Comparison of ENCODE assay signal across 7 cellular contexts in the genomic region with DNA sequence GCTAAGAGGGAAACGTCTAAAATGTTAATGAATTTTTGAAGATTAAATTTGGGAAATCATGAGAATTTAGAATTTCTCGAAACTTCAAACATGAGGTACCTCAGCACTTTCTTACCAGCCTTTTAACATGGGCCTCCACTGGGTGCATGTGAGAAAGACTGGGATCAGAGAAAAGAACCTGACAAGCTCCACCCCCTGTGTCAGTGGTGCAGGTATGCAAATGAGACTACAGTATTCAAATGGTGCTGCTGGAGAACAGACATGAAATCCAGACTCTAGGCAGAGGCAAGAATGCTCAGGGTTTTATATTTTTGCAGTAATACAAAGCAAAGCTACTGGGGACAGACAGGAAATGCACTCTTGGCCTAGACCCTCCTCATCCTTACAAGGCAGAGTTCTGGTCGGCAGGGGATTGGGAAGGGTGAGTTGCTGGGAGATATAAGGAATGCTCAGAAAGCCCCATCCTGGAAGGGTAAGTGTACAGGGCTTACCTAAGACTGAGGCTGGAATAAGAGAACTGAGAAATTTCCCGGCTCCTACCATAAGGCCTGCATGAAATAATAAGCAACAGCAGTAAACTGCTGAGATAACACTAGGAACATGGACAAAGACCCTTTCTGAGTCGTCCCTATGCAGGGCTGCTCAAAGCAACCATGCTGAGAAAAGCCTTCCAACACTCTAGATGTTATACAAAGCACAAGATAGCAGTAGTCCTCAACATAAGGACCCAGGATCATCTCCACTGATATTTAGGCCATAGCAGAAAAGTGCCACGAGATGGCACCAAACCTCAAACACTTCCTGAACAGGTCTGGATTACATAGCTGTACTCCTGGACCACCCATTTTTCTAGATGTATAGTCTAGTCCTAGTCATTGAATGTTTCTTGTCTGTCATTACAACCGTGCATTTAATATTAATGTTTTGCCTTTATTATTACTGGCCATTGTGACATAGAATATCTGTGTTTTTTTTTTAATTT.
DNase-seq lines count a peak whose midpoint lies in the region; ATAC-seq, FAIRE-seq and TF ChIP-seq lines count a peak whose summit lies in the region.

No MANE protein-coding gene starts in this region.

- H3K9me1 ChIP-seq in K562 (ENCODE audit: control insufficient read depth, insufficient read depth, low read length) = no peaks in the 10 kb centered on the region

- no peak for FAIRE-seq in K562 (lab: Jason Lieb, UNC)

- H3K4me1 ChIP-seq in K562 (replicated peaks in 1 of 2; ENCODE audit: control insufficient read depth in 2 of 2, insufficient read depth in 2 of 2, low read length in 2 of 2) = no peaks in the 10 kb centered on the region

- no peak overlapping the region for H3K27ac ChIP-seq in K562 (ENCODE audit: extremely low read depth, low read depth, low read length)

- TF ChIP-seq RAD21 in K562 (CRISPR knock-in tag; conservative IDR thresholded peaks at IDR 0.05 in 1 of 2, IDR thresholded peaks at IDR 0.05 in 1 of 2) = peak; percentile 19 to 41; a peak in 3 of 4 replicates

- H2AFZ ChIP-seq in K562 (ENCODE audit: low read depth, low read length) = no peak overlapping the region

- no peak for TF ChIP-seq EP300 in K562 (IDR thresholded peaks at IDR 0.05; ENCODE audit: low read length)

- no peaks in the 10 kb centered on the region for H3K79me2 ChIP-seq in K562 (ENCODE audit: control insufficient read depth, insufficient read depth, low read length)

- TF ChIP-seq CTCF in GM06990 (IDR thresholded peaks at IDR 0.05; ENCODE audit: insufficient read depth, low read length, poor library complexity, severe bottlenecking) (peak; percentile 73), K562 (IDR thresholded peaks at IDR 0.05 in 2 of 3, conservative IDR thresholded peaks at IDR 0.05 in 1 of 3; ENCODE audit: insufficient read depth in 2 of 3, low read depth in 1 of 3, low read length in 3 of 3) (peak in 1 of 3 experiments; percentile 28; a peak in 3 of 6 replicates)

- WGBS in K562 (ENCODE audit: insufficient coverage, low coverage, missing lambda C conversion rate) = 3% methylated on average over 7 of the region's 7 CpGs

- BruUV-seq in K562 (replicated peaks; lab: Mats Ljungman, UMichigan) = no TSS peak

- H3K36me3 ChIP-seq in GM06990 (ENCODE audit: control insufficient read depth, insufficient read depth, low read length) (no peaks in the 10 kb centered on the region), K562 (ENCODE audit: control insufficient read depth, insufficient read depth, low read length) (no peaks in the 10 kb centered on the region)

- peak; percentile 98 for ATAC-seq in GM21390 (IDR thresholded peaks at IDR 0.05; ENCODE audit: unreplicated experiment)
- ATAC-seq in HG03520 (IDR thresholded peaks at IDR 0.05; ENCODE audit: unreplicated experiment) = peak; percentile 96
- ATAC-seq in K562 = peak; percentile 57; the same call in 2 of the 3 replicates

- intact Hi-C loops in K562 (cut with micrococcal nuclease) = no loop called here

- no peak overlapping the region for H3K4me2 ChIP-seq in K562 (ENCODE audit: insufficient read depth, low read length)

- CTCF ChIA-PET in K562 (lab: Yijun Ruan, JAX; ENCODE audit: low intra/inter-chr PET ratio) = no interaction called here

- H3K9me3 ChIP-seq in K562 (replicated peaks; ENCODE audit: control insufficient read depth, insufficient read depth, low read depth, low read length) = no peaks in the 10 kb centered on the region

- in situ Hi-C loops in K562 (cut with MboI) = no loop called here

- no peaks in the 10 kb centered on the region for H4K20me1 ChIP-seq in K562 (replicated peaks; ENCODE audit: control insufficient read depth, insufficient read depth, low read length)

- no peak for DNase-seq in GM06990 (ENCODE audit: extremely low read depth, insufficient read length)
- DNase-seq in NCI-H524 treated with DMSO at 0.1 percent for 48 hours (lab: John Stamatoyannopoulos, UW) = peak; percentile 24
- DNase-seq in K562 (ENCODE audit: extremely low read depth in 1 of 4, low spot score in 3 of 4) = peak; percentile 5 to 26 (median 9)
- peak; percentile 68 for DNase-seq in iPS-NIHi7 (ENCODE audit: extremely low spot score)
- DNase-seq in stromal cell of bone marrow (ENCODE audit: low read depth) = peak; percentile 49

- POLR2A ChIA-PET in K562 (lab: Yijun Ruan, JAX) = no interaction called here

- no peak overlapping the region for H3K9ac ChIP-seq in K562 (ENCODE audit: insufficient read depth in 1 of 2, low read depth in 2 of 2, low read length in 2 of 2)

- TF ChIP-seq POLR2A in K562 (conservative IDR thresholded peaks at IDR 0.05) = no peak

- no peak overlapping the region for H3K4me3 ChIP-seq in GM06990 (replicated peaks; ENCODE audit: low read depth, low read length)
- no peak overlapping the region for H3K4me3 ChIP-seq in K562

- H3K27me3 ChIP-seq in GM06990 (replicated peaks; ENCODE audit: control insufficient read depth, insufficient read depth, low read length) (no peaks in the 10 kb centered on the region), K562 (ENCODE audit: control insufficient read depth in 2 of 2, insufficient read depth in 2 of 2, low read length in 2 of 2) (no peaks in the 10 kb centered on the region)

TF ChIP-seq in K562, 482 proteins besides CTCF, POLR2A, EP300 and RAD21:
- no peak for TF ChIP-seq CBFA2T3 (IDR thresholded peaks at IDR 0.05)
- TF ChIP-seq, protein P1, sequence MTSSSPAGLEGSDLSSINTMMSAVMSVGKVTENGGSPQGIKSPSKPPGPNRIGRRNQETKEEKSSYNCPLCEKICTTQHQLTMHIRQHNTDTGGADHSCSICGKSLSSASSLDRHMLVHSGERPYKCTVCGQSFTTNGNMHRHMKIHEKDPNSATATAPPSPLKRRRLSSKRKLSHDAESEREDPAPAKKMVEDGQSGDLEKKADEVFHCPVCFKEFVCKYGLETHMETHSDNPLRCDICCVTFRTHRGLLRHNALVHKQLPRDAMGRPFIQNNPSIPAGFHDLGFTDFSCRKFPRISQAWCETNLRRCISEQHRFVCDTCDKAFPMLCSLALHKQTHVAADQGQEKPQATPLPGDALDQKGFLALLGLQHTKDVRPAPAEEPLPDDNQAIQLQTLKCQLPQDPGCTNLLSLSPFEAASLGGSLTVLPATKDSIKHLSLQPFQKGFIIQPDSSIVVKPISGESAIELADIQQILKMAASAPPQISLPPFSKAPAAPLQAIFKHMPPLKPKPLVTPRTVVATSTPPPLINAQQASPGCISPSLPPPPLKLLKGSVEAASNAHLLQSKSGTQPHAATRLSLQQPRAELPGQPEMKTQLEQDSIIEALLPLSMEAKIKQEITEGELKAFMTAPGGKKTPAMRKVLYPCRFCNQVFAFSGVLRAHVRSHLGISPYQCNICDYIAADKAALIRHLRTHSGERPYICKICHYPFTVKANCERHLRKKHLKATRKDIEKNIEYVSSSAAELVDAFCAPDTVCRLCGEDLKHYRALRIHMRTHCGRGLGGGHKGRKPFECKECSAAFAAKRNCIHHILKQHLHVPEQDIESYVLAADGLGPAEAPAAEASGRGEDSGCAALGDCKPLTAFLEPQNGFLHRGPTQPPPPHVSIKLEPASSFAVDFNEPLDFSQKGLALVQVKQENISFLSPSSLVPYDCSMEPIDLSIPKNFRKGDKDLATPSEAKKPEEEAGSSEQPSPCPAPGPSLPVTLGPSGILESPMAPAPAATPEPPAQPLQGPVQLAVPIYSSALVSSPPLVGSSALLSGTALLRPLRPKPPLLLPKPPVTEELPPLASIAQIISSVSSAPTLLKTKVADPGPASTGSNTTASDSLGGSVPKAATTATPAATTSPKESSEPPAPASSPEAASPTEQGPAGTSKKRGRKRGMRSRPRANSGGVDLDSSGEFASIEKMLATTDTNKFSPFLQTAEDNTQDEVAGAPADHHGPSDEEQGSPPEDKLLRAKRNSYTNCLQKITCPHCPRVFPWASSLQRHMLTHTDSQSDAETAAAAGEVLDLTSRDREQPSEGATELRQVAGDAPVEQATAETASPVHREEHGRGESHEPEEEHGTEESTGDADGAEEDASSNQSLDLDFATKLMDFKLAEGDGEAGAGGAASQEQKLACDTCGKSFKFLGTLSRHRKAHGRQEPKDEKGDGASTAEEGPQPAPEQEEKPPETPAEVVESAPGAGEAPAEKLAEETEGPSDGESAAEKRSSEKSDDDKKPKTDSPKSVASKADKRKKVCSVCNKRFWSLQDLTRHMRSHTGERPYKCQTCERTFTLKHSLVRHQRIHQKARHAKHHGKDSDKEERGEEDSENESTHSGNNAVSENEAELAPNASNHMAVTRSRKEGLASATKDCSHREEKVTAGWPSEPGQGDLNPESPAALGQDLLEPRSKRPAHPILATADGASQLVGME (CRISPR knock-in tag; IDR thresholded peaks at IDR 0.05) = no peak
- TF ChIP-seq, protein P2, sequence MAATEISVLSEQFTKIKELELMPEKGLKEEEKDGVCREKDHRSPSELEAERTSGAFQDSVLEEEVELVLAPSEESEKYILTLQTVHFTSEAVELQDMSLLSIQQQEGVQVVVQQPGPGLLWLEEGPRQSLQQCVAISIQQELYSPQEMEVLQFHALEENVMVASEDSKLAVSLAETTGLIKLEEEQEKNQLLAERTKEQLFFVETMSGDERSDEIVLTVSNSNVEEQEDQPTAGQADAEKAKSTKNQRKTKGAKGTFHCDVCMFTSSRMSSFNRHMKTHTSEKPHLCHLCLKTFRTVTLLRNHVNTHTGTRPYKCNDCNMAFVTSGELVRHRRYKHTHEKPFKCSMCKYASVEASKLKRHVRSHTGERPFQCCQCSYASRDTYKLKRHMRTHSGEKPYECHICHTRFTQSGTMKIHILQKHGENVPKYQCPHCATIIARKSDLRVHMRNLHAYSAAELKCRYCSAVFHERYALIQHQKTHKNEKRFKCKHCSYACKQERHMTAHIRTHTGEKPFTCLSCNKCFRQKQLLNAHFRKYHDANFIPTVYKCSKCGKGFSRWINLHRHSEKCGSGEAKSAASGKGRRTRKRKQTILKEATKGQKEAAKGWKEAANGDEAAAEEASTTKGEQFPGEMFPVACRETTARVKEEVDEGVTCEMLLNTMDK (IDR thresholded peaks at IDR 0.05; ENCODE audit: borderline replicate concordance, insufficient read depth, low read depth, low read length, poor library complexity, severe bottlenecking) = no peak
- no peak for TF ChIP-seq ZNF316 (IDR thresholded peaks at IDR 0.05)
- TF ChIP-seq MED1 (CRISPR knock-in tag; IDR thresholded peaks at IDR 0.05; ENCODE audit: borderline replicate concordance) = no peak
- TF ChIP-seq PYGO2 (tag; IDR thresholded peaks at IDR 0.05) = no peak
- TF ChIP-seq, protein P3, sequence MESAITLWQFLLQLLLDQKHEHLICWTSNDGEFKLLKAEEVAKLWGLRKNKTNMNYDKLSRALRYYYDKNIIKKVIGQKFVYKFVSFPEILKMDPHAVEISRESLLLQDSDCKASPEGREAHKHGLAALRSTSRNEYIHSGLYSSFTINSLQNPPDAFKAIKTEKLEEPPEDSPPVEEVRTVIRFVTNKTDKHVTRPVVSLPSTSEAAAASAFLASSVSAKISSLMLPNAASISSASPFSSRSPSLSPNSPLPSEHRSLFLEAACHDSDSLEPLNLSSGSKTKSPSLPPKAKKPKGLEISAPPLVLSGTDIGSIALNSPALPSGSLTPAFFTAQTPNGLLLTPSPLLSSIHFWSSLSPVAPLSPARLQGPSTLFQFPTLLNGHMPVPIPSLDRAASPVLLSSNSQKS (CRISPR knock-in tag; IDR thresholded peaks at IDR 0.05) = no peak
- no peak for TF ChIP-seq KHSRP (IDR thresholded peaks at IDR 0.05)
TF ChIP-seq in K562: peak in this region for 0.
